ENCODE assay signal across 2 cellular contexts in the genomic region with DNA sequence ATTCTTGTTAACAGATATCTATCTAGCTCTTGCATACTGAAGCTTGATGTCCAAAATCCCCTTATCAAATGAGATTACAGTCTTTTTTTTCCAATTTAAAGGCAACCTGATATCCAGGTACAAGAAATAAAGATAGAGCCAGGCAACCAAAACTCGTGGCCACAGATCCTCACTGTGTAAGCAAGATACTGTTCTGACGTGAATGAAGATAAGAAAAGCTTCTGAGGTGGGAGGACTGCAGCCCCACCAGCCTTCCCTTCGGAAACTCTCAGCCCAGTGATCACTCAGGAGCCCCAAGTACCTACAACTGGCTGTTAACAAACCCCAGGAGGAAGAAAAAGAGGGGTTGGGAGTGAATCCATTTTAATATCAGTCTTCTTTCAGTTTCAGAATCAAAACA.
TF ChIP-seq lines count a peak whose summit lies in the region.

No MANE protein-coding gene starts in this region.

TF ChIP-seq in HEK293, 187 proteins besides CTCF, POLR2A, EP300 and RAD21:
- peak; percentile 18; the same call in 1 of the 2 replicates for TF ChIP-seq FEZF1 (tag by site-specific recombination; IDR thresholded peaks at IDR 0.05)
- no peak for TF ChIP-seq ZNF223 (tag by site-specific recombination; IDR thresholded peaks at IDR 0.05)
- TF ChIP-seq ZNF121 (tag by site-specific recombination; IDR thresholded peaks at IDR 0.05), result no peak
- TF ChIP-seq, protein P1, sequence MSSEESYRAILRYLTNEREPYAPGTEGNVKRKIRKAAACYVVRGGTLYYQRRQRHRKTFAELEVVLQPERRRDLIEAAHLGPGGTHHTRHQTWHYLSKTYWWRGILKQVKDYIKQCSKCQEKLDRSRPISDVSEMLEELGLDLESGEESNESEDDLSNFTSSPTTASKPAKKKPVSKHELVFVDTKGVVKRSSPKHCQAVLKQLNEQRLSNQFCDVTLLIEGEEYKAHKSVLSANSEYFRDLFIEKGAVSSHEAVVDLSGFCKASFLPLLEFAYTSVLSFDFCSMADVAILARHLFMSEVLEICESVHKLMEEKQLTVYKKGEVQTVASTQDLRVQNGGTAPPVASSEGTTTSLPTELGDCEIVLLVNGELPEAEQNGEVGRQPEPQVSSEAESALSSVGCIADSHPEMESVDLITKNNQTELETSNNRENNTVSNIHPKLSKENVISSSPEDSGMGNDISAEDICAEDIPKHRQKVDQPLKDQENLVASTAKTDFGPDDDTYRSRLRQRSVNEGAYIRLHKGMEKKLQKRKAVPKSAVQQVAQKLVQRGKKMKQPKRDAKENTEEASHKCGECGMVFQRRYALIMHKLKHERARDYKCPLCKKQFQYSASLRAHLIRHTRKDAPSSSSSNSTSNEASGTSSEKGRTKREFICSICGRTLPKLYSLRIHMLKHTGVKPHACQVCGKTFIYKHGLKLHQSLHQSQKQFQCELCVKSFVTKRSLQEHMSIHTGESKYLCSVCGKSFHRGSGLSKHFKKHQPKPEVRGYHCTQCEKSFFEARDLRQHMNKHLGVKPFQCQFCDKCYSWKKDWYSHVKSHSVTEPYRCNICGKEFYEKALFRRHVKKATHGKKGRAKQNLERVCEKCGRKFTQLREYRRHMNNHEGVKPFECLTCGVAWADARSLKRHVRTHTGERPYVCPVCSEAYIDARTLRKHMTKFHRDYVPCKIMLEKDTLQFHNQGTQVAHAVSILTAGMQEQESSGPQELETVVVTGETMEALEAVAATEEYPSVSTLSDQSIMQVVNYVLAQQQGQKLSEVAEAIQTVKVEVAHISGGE (tag by site-specific recombination; conservative IDR thresholded peaks at IDR 0.05; ENCODE audit: low read depth), result no peak
- 0 out of 2 replicates have a peak, but pooled peaks have one; percentile 8 for TF ChIP-seq OSR2 (tag by site-specific recombination; IDR thresholded peaks at IDR 0.05)

TF ChIP-seq in GM12878, 131 proteins besides CTCF, POLR2A, EP300 and RAD21:
- TF ChIP-seq, protein P2, sequence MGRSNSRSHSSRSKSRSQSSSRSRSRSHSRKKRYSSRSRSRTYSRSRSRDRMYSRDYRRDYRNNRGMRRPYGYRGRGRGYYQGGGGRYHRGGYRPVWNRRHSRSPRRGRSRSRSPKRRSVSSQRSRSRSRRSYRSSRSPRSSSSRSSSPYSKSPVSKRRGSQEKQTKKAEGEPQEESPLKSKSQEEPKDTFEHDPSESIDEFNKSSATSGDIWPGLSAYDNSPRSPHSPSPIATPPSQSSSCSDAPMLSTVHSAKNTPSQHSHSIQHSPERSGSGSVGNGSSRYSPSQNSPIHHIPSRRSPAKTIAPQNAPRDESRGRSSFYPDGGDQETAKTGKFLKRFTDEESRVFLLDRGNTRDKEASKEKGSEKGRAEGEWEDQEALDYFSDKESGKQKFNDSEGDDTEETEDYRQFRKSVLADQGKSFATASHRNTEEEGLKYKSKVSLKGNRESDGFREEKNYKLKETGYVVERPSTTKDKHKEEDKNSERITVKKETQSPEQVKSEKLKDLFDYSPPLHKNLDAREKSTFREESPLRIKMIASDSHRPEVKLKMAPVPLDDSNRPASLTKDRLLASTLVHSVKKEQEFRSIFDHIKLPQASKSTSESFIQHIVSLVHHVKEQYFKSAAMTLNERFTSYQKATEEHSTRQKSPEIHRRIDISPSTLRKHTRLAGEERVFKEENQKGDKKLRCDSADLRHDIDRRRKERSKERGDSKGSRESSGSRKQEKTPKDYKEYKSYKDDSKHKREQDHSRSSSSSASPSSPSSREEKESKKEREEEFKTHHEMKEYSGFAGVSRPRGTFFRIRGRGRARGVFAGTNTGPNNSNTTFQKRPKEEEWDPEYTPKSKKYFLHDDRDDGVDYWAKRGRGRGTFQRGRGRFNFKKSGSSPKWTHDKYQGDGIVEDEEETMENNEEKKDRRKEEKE (IDR thresholded peaks at IDR 0.05), result no peak
- no peak for TF ChIP-seq NRF1 (conservative IDR thresholded peaks at IDR 0.05; ENCODE audit: low read depth, low read length)
- TF ChIP-seq E2F8 (IDR thresholded peaks at IDR 0.05; ENCODE audit: low read depth, partially characterized antibody), result no peak
- TF ChIP-seq PML (IDR thresholded peaks at IDR 0.05; ENCODE audit: low read length), result no peak
- no peak for TF ChIP-seq TARDBP (IDR thresholded peaks at IDR 0.05; ENCODE audit: borderline replicate concordance)
- no peak for TF ChIP-seq GATAD2B (conservative IDR thresholded peaks at IDR 0.05; ENCODE audit: low read depth)
- no peak for TF ChIP-seq CREM (IDR thresholded peaks at IDR 0.05; ENCODE audit: low read depth)
- TF ChIP-seq ZNF207 (IDR thresholded peaks at IDR 0.05; ENCODE audit: borderline replicate concordance), result no peak
- no peak for TF ChIP-seq SRF (IDR thresholded peaks at IDR 0.05; ENCODE audit: low read depth in 2 of 2, low read length in 2 of 2)
- TF ChIP-seq, protein P3, sequence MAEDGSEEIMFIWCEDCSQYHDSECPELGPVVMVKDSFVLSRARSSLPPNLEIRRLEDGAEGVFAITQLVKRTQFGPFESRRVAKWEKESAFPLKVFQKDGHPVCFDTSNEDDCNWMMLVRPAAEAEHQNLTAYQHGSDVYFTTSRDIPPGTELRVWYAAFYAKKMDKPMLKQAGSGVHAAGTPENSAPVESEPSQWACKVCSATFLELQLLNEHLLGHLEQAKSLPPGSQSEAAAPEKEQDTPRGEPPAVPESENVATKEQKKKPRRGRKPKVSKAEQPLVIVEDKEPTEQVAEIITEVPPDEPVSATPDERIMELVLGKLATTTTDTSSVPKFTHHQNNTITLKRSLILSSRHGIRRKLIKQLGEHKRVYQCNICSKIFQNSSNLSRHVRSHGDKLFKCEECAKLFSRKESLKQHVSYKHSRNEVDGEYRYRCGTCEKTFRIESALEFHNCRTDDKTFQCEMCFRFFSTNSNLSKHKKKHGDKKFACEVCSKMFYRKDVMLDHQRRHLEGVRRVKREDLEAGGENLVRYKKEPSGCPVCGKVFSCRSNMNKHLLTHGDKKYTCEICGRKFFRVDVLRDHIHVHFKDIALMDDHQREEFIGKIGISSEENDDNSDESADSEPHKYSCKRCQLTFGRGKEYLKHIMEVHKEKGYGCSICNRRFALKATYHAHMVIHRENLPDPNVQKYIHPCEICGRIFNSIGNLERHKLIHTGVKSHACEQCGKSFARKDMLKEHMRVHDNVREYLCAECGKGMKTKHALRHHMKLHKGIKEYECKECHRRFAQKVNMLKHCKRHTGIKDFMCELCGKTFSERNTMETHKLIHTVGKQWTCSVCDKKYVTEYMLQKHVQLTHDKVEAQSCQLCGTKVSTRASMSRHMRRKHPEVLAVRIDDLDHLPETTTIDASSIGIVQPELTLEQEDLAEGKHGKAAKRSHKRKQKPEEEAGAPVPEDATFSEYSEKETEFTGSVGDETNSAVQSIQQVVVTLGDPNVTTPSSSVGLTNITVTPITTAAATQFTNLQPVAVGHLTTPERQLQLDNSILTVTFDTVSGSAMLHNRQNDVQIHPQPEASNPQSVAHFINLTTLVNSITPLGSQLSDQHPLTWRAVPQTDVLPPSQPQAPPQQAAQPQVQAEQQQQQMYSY (CRISPR knock-in tag; IDR thresholded peaks at IDR 0.05), result no peak
- no peak for TF ChIP-seq TCF12 (IDR thresholded peaks at IDR 0.05; ENCODE audit: low read depth, low read length)
- TF ChIP-seq, protein P4, sequence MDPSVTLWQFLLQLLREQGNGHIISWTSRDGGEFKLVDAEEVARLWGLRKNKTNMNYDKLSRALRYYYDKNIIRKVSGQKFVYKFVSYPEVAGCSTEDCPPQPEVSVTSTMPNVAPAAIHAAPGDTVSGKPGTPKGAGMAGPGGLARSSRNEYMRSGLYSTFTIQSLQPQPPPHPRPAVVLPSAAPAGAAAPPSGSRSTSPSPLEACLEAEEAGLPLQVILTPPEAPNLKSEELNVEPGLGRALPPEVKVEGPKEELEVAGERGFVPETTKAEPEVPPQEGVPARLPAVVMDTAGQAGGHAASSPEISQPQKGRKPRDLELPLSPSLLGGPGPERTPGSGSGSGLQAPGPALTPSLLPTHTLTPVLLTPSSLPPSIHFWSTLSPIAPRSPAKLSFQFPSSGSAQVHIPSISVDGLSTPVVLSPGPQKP (IDR thresholded peaks at IDR 0.05; ENCODE audit: low read depth, low read length), result no peak
- TF ChIP-seq POLR2AphosphoS5 (IDR thresholded peaks at IDR 0.05; ENCODE audit: low read length), result no peak
- no peak for TF ChIP-seq SUZ12 (IDR thresholded peaks at IDR 0.05; ENCODE audit: unreplicated experiment)
- TF ChIP-seq REST (IDR thresholded peaks at IDR 0.05; ENCODE audit: low read depth, low read length), result no peak
- no peak for TF ChIP-seq JUND (IDR thresholded peaks at IDR 0.05; ENCODE audit: low read depth, low read length)
